Comparison of ENCODE assay signal across 12 cellular contexts in the genomic region with DNA sequence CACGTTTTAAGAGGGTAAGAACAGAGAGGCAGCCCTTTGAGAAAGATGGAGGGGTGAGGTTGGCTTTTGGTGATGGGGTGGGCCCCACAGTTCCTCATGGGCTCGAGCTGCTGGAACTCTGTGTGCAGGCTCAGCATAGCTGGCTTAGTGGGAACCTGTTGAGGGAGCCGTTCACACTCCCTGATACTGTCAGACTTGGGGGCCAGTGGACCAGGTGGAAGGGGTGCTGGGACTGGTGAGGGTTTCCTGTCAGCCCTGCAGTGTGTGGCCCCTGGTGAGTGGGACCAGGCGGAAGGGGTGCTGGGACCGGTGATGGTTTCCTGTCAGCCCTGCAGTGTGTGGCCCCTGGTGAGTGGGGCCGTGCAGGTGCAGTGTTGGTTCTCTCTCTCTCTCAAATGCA. TPM values are rescaled to one million over a fixed set of nuclear protein-coding genes. Genes with fewer than 3 reads are reported as not detected.
A peak's percentile ranks its signal among the peaks of the same experiment; 100 is the strongest.
DNase-seq lines count a peak whose midpoint lies in the region; ATAC-seq, FAIRE-seq and TF ChIP-seq lines count a peak whose summit lies in the region.
"Had no signal": no experiment of that assay in that cellular context is flagged by ENCODE, and none has a peak within 500 bp of the region (broad histone marks: within the 10 kb centered on the region; RNA-seq: fewer than 3 reads in every experiment).

No MANE protein-coding gene starts in this region.

- TF ChIP-seq CTCF in HFFc6 (IDR thresholded peaks at IDR 0.05) = no peak

- H3K27me3 Mint-ChIP-seq in HFFc6 (ENCODE audit: insufficient read depth) = peaks cover 3% of the 10 kb centered on the region; the same call in 1 of the 2 replicates
- no peaks in the 10 kb centered on the region for H3K27me3 Mint-ChIP-seq in T-helper 2 cell treated with Interferon-gamma antibody and Interleukin-4, amounts not matched to agents 5 μg/mL and 100 μg/mL, for 36 hours (ENCODE audit: low read depth)

- H3K9me3 Mint-ChIP-seq in HFFc6 = no peaks in the 10 kb centered on the region
- no peaks in the 10 kb centered on the region for H3K9me3 Mint-ChIP-seq in T-helper 2 cell treated with Interferon-gamma antibody and Interleukin-4, amounts not matched to agents 5 μg/mL and 100 μg/mL, for 36 hours

- H3K4me3 Mint-ChIP-seq in HFFc6 = no peak overlapping the region
- peak overlapping the region; percentile 82 for H3K4me3 Mint-ChIP-seq in T-helper 2 cell treated with Interferon-gamma antibody and Interleukin-4, amounts not matched to agents 5 μg/mL and 100 μg/mL, for 36 hours

- peaks cover 13% of the 10 kb centered on the region for H3K36me3 Mint-ChIP-seq in HFFc6 (ENCODE audit: low read depth)
- peaks cover 27% of the 10 kb centered on the region for H3K36me3 Mint-ChIP-seq in T-helper 2 cell treated with Interferon-gamma antibody and Interleukin-4, amounts not matched to agents 5 μg/mL and 100 μg/mL, for 36 hours (ENCODE audit: low read depth)

- H3K4me3 ChIP-seq in effector memory CD4-positive, alpha-beta T cell (ENCODE audit: insufficient read depth, low read depth, low read length, poor library complexity, severe bottlenecking) = no peak overlapping the region
- no peak overlapping the region for H3K4me3 ChIP-seq in small intestine (ENCODE audit: low read depth in 1 of 2, low read length in 2 of 2)
- H3K4me3 ChIP-seq: dorsolateral prefrontal cortex had no signal

- ATAC-seq in GM19463 (IDR thresholded peaks at IDR 0.05; ENCODE audit: unreplicated experiment) = no peak
- ATAC-seq in GM19455 (IDR thresholded peaks at IDR 0.05; ENCODE audit: unreplicated experiment) = no peak
- no peak for ATAC-seq in GM19397 (IDR thresholded peaks at IDR 0.05; ENCODE audit: unreplicated experiment)

- peaks cover 54% of the 10 kb centered on the region for H3K4me1 ChIP-seq in effector memory CD4-positive, alpha-beta T cell (ENCODE audit: control insufficient read depth, insufficient read depth, low read length, poor library complexity, severe bottlenecking)
- H3K4me1 ChIP-seq in small intestine (ENCODE audit: control insufficient read depth in 2 of 2, insufficient read depth in 1 of 2, low read depth in 1 of 2, low read length in 1 of 2) = peaks cover 2 to 9% of the 10 kb centered on the region in 2 donors

- H3K27ac Mint-ChIP-seq in HFFc6 = peak overlapping the region; percentile 59
- peak overlapping the region; percentile 97 for H3K27ac Mint-ChIP-seq in T-helper 2 cell treated with Interferon-gamma antibody and Interleukin-4, amounts not matched to agents 5 μg/mL and 100 μg/mL, for 36 hours

- FAIRE-seq in small intestine (lab: Jason Lieb, UNC) = no peak
- FAIRE-seq: G401.6 had no signal

- no peak for DNase-seq in HFFc6
- no peak for DNase-seq in T-helper 2 cell treated with Interferon-gamma antibody and Interleukin-4, amounts not matched to agents 5 μg/mL and 100 μg/mL, for 36 hours (ENCODE audit: low spot score)
- peak in 1 of 3 donors; percentile 18 for DNase-seq in effector memory CD4-positive, alpha-beta T cell
- DNase-seq in small intestine = peak; percentile 39
- DNase-seq in NCI-H524 (lab: John Stamatoyannopoulos, UW) = no peak
- DNase-seq: dorsolateral prefrontal cortex, nucleus accumbens had no signal

- H3K9me3 ChIP-seq in effector memory CD4-positive, alpha-beta T cell (ENCODE audit: control insufficient read depth, low read length) = no peaks in the 10 kb centered on the region
- no peaks in the 10 kb centered on the region for H3K9me3 ChIP-seq in small intestine (ENCODE audit: control insufficient read depth, low read depth)

- WGBS in small intestine, 3 donors = 53 to 77% (median 68%) methylated on average over 6 of the region's 6 CpGs

- peaks cover 28% of the 10 kb centered on the region for H3K4me1 Mint-ChIP-seq in HFFc6 (ENCODE audit: low read depth)
- peaks cover 53% of the 10 kb centered on the region for H3K4me1 Mint-ChIP-seq in T-helper 2 cell treated with Interferon-gamma antibody and Interleukin-4, amounts not matched to agents 5 μg/mL and 100 μg/mL, for 36 hours (ENCODE audit: low read depth)

- H3K27ac ChIP-seq in effector memory CD4-positive, alpha-beta T cell (ENCODE audit: insufficient read depth, low read length, poor library complexity, severe bottlenecking) = peak overlapping the region; percentile 58
- peak overlapping the region in 1 of 2 donors; percentile 9 for H3K27ac ChIP-seq in small intestine (ENCODE audit: low read depth in 1 of 2, low read length in 1 of 2)

- H3K36me3 ChIP-seq in effector memory CD4-positive, alpha-beta T cell (ENCODE audit: control insufficient read depth, insufficient read depth, low read length) = peaks cover 5% of the 10 kb centered on the region
- H3K36me3 ChIP-seq in small intestine (ENCODE audit: control insufficient read depth in 2 of 2, insufficient read depth in 2 of 2, low read length in 2 of 2) = no peaks in the 10 kb centered on the region

- no peaks in the 10 kb centered on the region for H3K27me3 ChIP-seq in effector memory CD4-positive, alpha-beta T cell (replicated peaks; ENCODE audit: control insufficient read depth, insufficient read depth, low read length, poor library complexity, severe bottlenecking)
- H3K27me3 ChIP-seq in small intestine (ENCODE audit: control insufficient read depth in 2 of 2, insufficient read depth in 2 of 2, low read length in 2 of 2) = no peaks in the 10 kb centered on the region
- H3K27me3 ChIP-seq: dorsolateral prefrontal cortex had no signal

RNA-seq across cellular contexts. Expression of a gene that starts 45.1 kb away (rescaled TPM):
- total RNA-seq in HFFc6 (2021; fragmentation: NEBNext Ultra II Directional; extraction: Animal tissue kit (Norgen Biotek cat#: 25700)) = not detected
- under 1 TPM in 2 of 3 donors, not detected in 1; 0.04 to 0.27 TPM for polyA plus RNA-seq in small intestine
- total RNA-seq: M059J had no signal
